Comparison of ENCODE assay signal across 10 cellular contexts in the genomic region with DNA sequence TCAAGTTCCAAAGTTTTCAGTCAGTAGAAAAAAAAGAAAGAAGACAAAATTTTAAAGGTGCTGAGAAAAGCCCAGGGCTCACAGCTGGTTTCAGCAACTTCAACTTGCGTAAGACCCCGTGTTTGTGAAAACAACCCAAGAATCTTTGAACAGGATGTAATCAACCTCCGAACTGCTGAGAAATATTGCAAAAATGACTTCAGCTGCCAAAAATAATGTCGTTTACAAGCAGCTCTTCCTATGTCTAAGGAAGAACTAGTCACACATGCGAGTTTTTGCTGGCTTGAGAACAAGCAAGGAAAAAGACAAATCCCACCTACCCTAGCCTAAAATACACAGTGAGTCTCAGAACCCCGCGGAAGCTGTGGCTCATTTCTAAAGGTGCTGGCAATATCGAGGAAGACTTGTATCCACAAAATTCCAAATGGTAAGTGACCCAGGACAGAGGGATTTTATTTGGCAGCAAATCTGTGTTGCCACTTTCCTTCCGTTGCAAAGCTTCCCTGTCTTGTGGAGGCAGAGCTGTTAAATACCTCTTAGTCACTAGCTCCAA. TPM values are rescaled to one million over a fixed set of nuclear protein-coding genes. Genes with fewer than 3 reads are reported as not detected.
DNase-seq lines count a peak whose midpoint lies in the region; ATAC-seq, FAIRE-seq and TF ChIP-seq lines count a peak whose summit lies in the region.
"Had no signal": no experiment of that assay in that cellular context is flagged by ENCODE, and none has a peak within 500 bp of the region (broad histone marks: within the 10 kb centered on the region; RNA-seq: fewer than 3 reads in every experiment).

No MANE protein-coding gene starts in this region.

- no peaks in the 10 kb centered on the region for H3K36me3 ChIP-seq in brain microvascular endothelial cell (replicated peaks)
- H3K36me3 ChIP-seq in keratinocyte (ENCODE audit: control insufficient read depth in 2 of 2, extremely low read depth in 1 of 2, insufficient read depth in 2 of 2, low read length in 2 of 2): no peaks in the 10 kb centered on the region
- no peaks in the 10 kb centered on the region for H3K36me3 ChIP-seq in spleen
- H3K36me3 ChIP-seq in small intestine (ENCODE audit: control insufficient read depth in 2 of 2, insufficient read depth in 2 of 2, low read length in 2 of 2): no peaks in the 10 kb centered on the region

- peak; percentile 32 for FAIRE-seq in keratinocyte (lab: Jason Lieb, UNC)
- FAIRE-seq in small intestine (lab: Jason Lieb, UNC): no peak

- intact Hi-C loops in spleen (cut with DNase I; ENCODE audit: low total_unique reads): no loop called here

- dilution Hi-C loops in keratinocyte (cut with MboI; ENCODE audit: extremely low pct_ligation_motif_present, low sequenced_read_pairs): no loop called here

- H3K4me1 ChIP-seq in keratinocyte (ENCODE audit: control insufficient read depth, extremely low read depth, insufficient read depth, low read length) (no peaks in the 10 kb centered on the region), spleen (peaks cover 0 to 19% (median 6%) of the 10 kb centered on the region in 6 donors), small intestine (ENCODE audit: control insufficient read depth in 2 of 2, insufficient read depth in 1 of 2, low read depth in 1 of 2, low read length in 1 of 2) (no peaks in the 10 kb centered on the region)

- H3K27ac ChIP-seq in brain microvascular endothelial cell (peak overlapping the region; percentile 57), keratinocyte (ENCODE audit: control insufficient read depth, insufficient read depth, low read length) (no peak overlapping the region), spleen (peak overlapping the region; percentile 15 to 92 (median 83)), small intestine (ENCODE audit: low read depth in 1 of 2, low read length in 1 of 2) (peak overlapping the region in 1 of 2 donors; percentile 88)

- H3K27me3 ChIP-seq in brain microvascular endothelial cell (replicated peaks): no peaks in the 10 kb centered on the region
- peaks cover 7% of the 10 kb centered on the region for H3K27me3 ChIP-seq in keratinocyte (ENCODE audit: control insufficient read depth, extremely low read depth, insufficient read depth, low read length)
- H3K27me3 ChIP-seq in spleen (replicated peaks in 1 of 7): no peaks in the 10 kb centered on the region
- H3K27me3 ChIP-seq in small intestine (ENCODE audit: control insufficient read depth in 2 of 2, insufficient read depth in 2 of 2, low read length in 2 of 2): no peaks in the 10 kb centered on the region

- in situ Hi-C loops in brain microvascular endothelial cell (cut with HindIII; ENCODE audit: low pct_ligation_motif_present, low sequenced_read_pairs): no loop called here

- no peaks in the 10 kb centered on the region for H4K20me1 ChIP-seq in keratinocyte (ENCODE audit: control insufficient read depth, extremely low read depth, insufficient read depth, low read length)

- ATAC-seq in HG03139 (IDR thresholded peaks at IDR 0.05; ENCODE audit: unreplicated experiment): no peak
- ATAC-seq: natural killer cell had no signal

- no peaks in the 10 kb centered on the region for H3K9me1 ChIP-seq in keratinocyte (ENCODE audit: control insufficient read depth, extremely low read depth, insufficient read depth, low read length)

- H3K4me3 ChIP-seq in HFF-Myc (replicated peaks; ENCODE audit: low read depth, low read length): 0 out of 2 replicates have a peak overlapping the region, but pooled peaks have one; percentile 1
- H3K4me3 ChIP-seq in brain microvascular endothelial cell (ENCODE audit: low read depth, low read length): peak overlapping the region; percentile 26
- H3K4me3 ChIP-seq in keratinocyte (ENCODE audit: control insufficient read depth in 2 of 3, extremely low read depth in 1 of 3, insufficient read depth in 2 of 3, low read depth in 1 of 3, low read length in 3 of 3): no peak overlapping the region
- H3K4me3 ChIP-seq in spleen: peak overlapping the region in 7 of 8 donors; percentile 1 to 61 (median 26)
- peak overlapping the region in 1 of 2 donors; percentile 5 for H3K4me3 ChIP-seq in small intestine (ENCODE audit: low read depth in 1 of 2, low read length in 2 of 2)

- no peak overlapping the region for H3K9ac ChIP-seq in keratinocyte (ENCODE audit: control insufficient read depth, extremely low read depth, insufficient read depth, low read length)

- 17 to 33% (median 21%) methylated on average over 9 of the region's 9 CpGs for WGBS in spleen, 5 donors
- WGBS in small intestine, 3 donors: 41 to 72% (median 60%) methylated on average over 9 of the region's 9 CpGs

- H2AFZ ChIP-seq in keratinocyte (ENCODE audit: control insufficient read depth, low read length): peak overlapping the region; percentile 17

- H3K9me3 ChIP-seq in keratinocyte (ENCODE audit: control insufficient read depth, low read depth, low read length) (no peaks in the 10 kb centered on the region), spleen (no peaks in the 10 kb centered on the region), small intestine (ENCODE audit: control insufficient read depth, low read depth) (no peaks in the 10 kb centered on the region)

- H3K4me2 ChIP-seq in keratinocyte (ENCODE audit: control insufficient read depth, extremely low read depth, insufficient read depth, low read depth, low read length): peak overlapping the region; percentile 2

- TF ChIP-seq CTCF in HFF-Myc (IDR thresholded peaks at IDR 0.05; ENCODE audit: low read depth, low read length, missing control alignments) (no peak), brain microvascular endothelial cell (IDR thresholded peaks at IDR 0.05; ENCODE audit: low read depth, low read length, missing control alignments) (no peak), keratinocyte (optimal IDR thresholded peaks at IDR 0.05 in 1 of 3, IDR thresholded peaks at IDR 0.05 in 1 of 3, conservative IDR thresholded peaks at IDR 0.05 in 1 of 3; ENCODE audit: extremely low read depth in 1 of 3, insufficient read depth in 2 of 3, low read length in 3 of 3) (no peak), spleen (IDR thresholded peaks at IDR 0.05 in 8 of 11, conservative IDR thresholded peaks at IDR 0.05 in 3 of 11) (no peak)

- no peaks in the 10 kb centered on the region for H3K79me2 ChIP-seq in keratinocyte (ENCODE audit: control insufficient read depth, insufficient read depth, low read length)

- DNase-seq in HFF-Myc (ENCODE audit: extremely low read depth, low read depth) (no peak), brain microvascular endothelial cell (peak; percentile 78), keratinocyte (ENCODE audit: low read depth, low spot score) (no peak), spleen (no peak), HuH-7.5 (ENCODE audit: low spot score) (no peak), DMS53 treated with DMSO at 0.1 percent for 48 hours (lab: John Stamatoyannopoulos, UW; ENCODE audit: unreplicated experiment) (no peak), small intestine (no peak)
- DNase-seq: activated B cell treated with CpG ODN at 0.5 μM for 24 hours, natural killer cell had no signal

- no peak for TF ChIP-seq POLR2A in spleen (IDR thresholded peaks at IDR 0.05)

RNA-seq across cellular contexts. Expression of gene SLC8A1, which starts 59.8 kb away (rescaled TPM):
- 0.61 to 3.2 TPM (median 2.7 TPM) in 3 replicates for polyA plus RNA-seq in keratinocyte
- 0.06 TPM for polyA plus RNA-seq in keratinocyte (2011; ENCODE audit: low read depth)
- polyA plus RNA-seq in keratinocyte (2011; cell fraction: cytosol; rRNA removed): 0.36 and 0.84 TPM in 2 replicates
- polyA plus RNA-seq in keratinocyte (2011; cell fraction: nucleus; rRNA removed): 1.1 and 1.3 TPM in 2 replicates
- polyA plus RNA-seq in keratinocyte (2012; ENCODE audit: low replicate concordance): 0.03 and 3.3 TPM in 2 replicates
- polyA minus RNA-seq in keratinocyte: 6.1 to 19.5 TPM (median 7.5 TPM) in 3 replicates
- polyA minus RNA-seq in keratinocyte (2011; cell fraction: cytosol; rRNA and poly(A)+ RNA removed): 4.2 TPM
- polyA minus RNA-seq in keratinocyte (2011; cell fraction: nucleus; rRNA and poly(A)+ RNA removed): 2.5 and 3.5 TPM in 2 replicates
- total RNA-seq in spleen: 10 to 100 TPM; 52.9 to 86.0 (median 67.1) TPM
- polyA plus RNA-seq in spleen: under 1 TPM; 0.36 to 0.77 (median 0.37) TPM
- 1 to 10 TPM in 2 of 3 donors, under 1 TPM in 1; 0.22 to 2.4 (median 1.4) TPM for polyA plus RNA-seq in small intestine

Comparison
In these comparisons a context has a peak if more than half of its experiments do, and no peak if none do; other contexts are left out.
1. H3K4me3 ChIP-seq: peak in HFF-Myc (single experiment), brain microvascular endothelial cell (single experiment) and spleen (7 of 8); none in keratinocyte (0 of 3).